In the genomic region with DNA sequence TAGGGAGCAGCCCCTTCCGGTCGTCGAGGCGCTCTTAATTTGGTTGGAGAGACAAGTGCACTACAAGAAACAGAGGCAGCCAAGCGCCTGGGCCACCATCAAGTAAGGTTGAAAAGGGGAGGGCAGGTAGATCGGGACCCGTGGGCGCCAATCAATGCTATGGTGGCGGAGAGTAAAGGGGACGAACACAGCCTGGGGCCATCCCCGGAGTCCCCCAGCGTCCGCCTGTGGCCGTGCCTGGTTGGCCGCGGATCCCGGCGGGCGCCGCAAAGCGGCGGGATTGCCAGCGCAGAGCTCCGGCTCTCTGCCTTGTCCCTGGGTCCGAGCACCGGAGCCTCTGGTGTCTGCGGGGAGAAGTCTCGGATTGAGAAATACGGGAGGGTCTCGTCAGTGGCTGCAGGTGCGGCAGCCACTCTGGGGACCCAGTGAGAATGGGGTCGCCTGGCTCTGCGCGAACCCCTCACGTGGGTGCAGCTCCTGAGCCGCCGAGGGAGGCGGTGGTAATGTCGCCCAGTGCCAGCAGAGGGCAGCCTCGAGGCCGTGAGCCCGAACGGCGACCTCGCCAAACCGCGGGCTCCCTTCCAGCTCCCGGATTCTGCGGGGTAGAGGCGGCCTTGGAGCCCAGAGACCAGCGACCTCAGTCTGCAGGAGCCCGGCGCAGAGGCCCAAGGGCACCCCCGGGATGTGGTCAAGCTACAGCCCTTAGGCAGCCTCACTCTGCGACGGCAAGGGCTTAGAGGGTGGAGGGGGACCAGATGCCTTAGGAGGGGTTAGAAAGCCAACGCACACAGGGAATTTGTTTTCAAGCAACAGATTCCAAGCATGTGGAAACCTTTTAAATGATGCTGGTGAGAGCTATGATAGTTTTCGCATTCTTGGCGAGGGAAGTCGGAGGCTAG, we compare ENCODE assay signal across 9 cellular contexts. TPM values are rescaled to one million over a fixed set of nuclear protein-coding genes. Genes with fewer than 3 reads are reported as not detected.
DNase-seq lines count a peak whose midpoint lies in the region; ATAC-seq, FAIRE-seq and TF ChIP-seq lines count a peak whose summit lies in the region.
"Had no signal": no experiment of that assay in that cellular context is flagged by ENCODE, and none has a peak within 500 bp of the region (broad histone marks: within the 10 kb centered on the region; RNA-seq: fewer than 3 reads in every experiment).

No MANE protein-coding gene starts in this region.

- ATAC-seq in GM21576 (IDR thresholded peaks at IDR 0.05; ENCODE audit: unreplicated experiment), result peak; percentile 85
- no peak for ATAC-seq in GM18520 (IDR thresholded peaks at IDR 0.05; ENCODE audit: unreplicated experiment)

- peaks cover 13% of the 10 kb centered on the region for H3K4me1 ChIP-seq in keratinocyte (ENCODE audit: control insufficient read depth, extremely low read depth, insufficient read depth, low read length)

- peak overlapping the region; percentile 82 for H3K4me2 ChIP-seq in keratinocyte (ENCODE audit: control insufficient read depth, extremely low read depth, insufficient read depth, low read depth, low read length)

- TF ChIP-seq CTCF in WERI-Rb-1 (IDR thresholded peaks at IDR 0.05; ENCODE audit: low read depth, low read length) (peak; percentile 92), bronchial epithelial cell (IDR thresholded peaks at IDR 0.05; ENCODE audit: insufficient read depth, low read length, severe bottlenecking) (peak; percentile 95), keratinocyte (optimal IDR thresholded peaks at IDR 0.05 in 1 of 3, IDR thresholded peaks at IDR 0.05 in 1 of 3, conservative IDR thresholded peaks at IDR 0.05 in 1 of 3; ENCODE audit: extremely low read depth in 1 of 3, insufficient read depth in 2 of 3, low read length in 3 of 3) (peak; percentile 57 to 98 (median 90))

- dilution Hi-C loops in keratinocyte (cut with MboI; ENCODE audit: extremely low pct_ligation_motif_present, low sequenced_read_pairs), result loop anchor here (25.0 kb wide), 1 partner anchor 376 kb away; no protein-coding TSS in a partner anchor

- H3K36me3 ChIP-seq in MG63, result no peaks in the 10 kb centered on the region
- H3K36me3 ChIP-seq in WERI-Rb-1, result no peaks in the 10 kb centered on the region
- no peaks in the 10 kb centered on the region for H3K36me3 ChIP-seq in bronchial epithelial cell (ENCODE audit: control insufficient read depth, insufficient read depth, low read length)
- H3K36me3 ChIP-seq in keratinocyte (ENCODE audit: control insufficient read depth in 2 of 2, extremely low read depth in 1 of 2, insufficient read depth in 2 of 2, low read length in 2 of 2), result no peaks in the 10 kb centered on the region

- H3K9me3 ChIP-seq in MG63 (no peaks in the 10 kb centered on the region; the same call in 1 of the 2 replicates), WERI-Rb-1 (ENCODE audit: severe bottlenecking) (peaks cover 3% of the 10 kb centered on the region), keratinocyte (ENCODE audit: control insufficient read depth, low read depth, low read length) (no peaks in the 10 kb centered on the region)

- peak overlapping the region; percentile 46 for H3K4me3 ChIP-seq in MG63
- peak overlapping the region; percentile 43 for H3K4me3 ChIP-seq in WERI-Rb-1 (ENCODE audit: low read depth, low read length)
- peak overlapping the region; percentile 0 for H3K4me3 ChIP-seq in bronchial epithelial cell (ENCODE audit: low read depth, low read length)
- peak overlapping the region; percentile 29 to 60 (median 54) for H3K4me3 ChIP-seq in keratinocyte (ENCODE audit: control insufficient read depth in 2 of 3, extremely low read depth in 1 of 3, insufficient read depth in 2 of 3, low read depth in 1 of 3, low read length in 3 of 3)

- H3K27ac ChIP-seq in WERI-Rb-1, result peak overlapping the region; percentile 74
- H3K27ac ChIP-seq in keratinocyte (ENCODE audit: control insufficient read depth, insufficient read depth, low read length), result no peak overlapping the region

- no peak for FAIRE-seq in bronchial epithelial cell (lab: Jason Lieb, UNC)
- FAIRE-seq in keratinocyte (lab: Jason Lieb, UNC), result no peak

- no peaks in the 10 kb centered on the region for H3K79me2 ChIP-seq in keratinocyte (ENCODE audit: control insufficient read depth, insufficient read depth, low read length)

- H3K27me3 ChIP-seq in MG63 (no peaks in the 10 kb centered on the region), WERI-Rb-1 (ENCODE audit: insufficient read depth, low read depth, severe bottlenecking) (no peaks in the 10 kb centered on the region), bronchial epithelial cell (ENCODE audit: control insufficient read depth, insufficient read depth, low read length) (peaks cover 42% of the 10 kb centered on the region), keratinocyte (ENCODE audit: control insufficient read depth, extremely low read depth, insufficient read depth, low read length) (peaks cover 57% of the 10 kb centered on the region)

- peak overlapping the region; percentile 83 for H2AFZ ChIP-seq in keratinocyte (ENCODE audit: control insufficient read depth, low read length)

- DNase-seq in DMS79 treated with DMSO at 0.1 percent for 48 hours (lab: John Stamatoyannopoulos, UW) (peak; percentile 42), MG63 (peak; percentile 83), WERI-Rb-1 (peak; percentile 83), bronchial epithelial cell (ENCODE audit: low read depth) (no peak), keratinocyte (ENCODE audit: low read depth, low spot score) (no peak)
- peak; percentile 49 to 61 for DNase-seq in stimulated activated CD4-positive, alpha-beta T cell treated with anti-CD3 and anti-CD28 coated beads, Interleukin-15, amount 100 ng/mL, for 48 hours (ENCODE audit: low read depth in 2 of 2)

- H4K20me1 ChIP-seq in keratinocyte (ENCODE audit: control insufficient read depth, extremely low read depth, insufficient read depth, low read length), result no peaks in the 10 kb centered on the region

- no peak overlapping the region for H3K9ac ChIP-seq in keratinocyte (ENCODE audit: control insufficient read depth, extremely low read depth, insufficient read depth, low read length)

- H3K9me1 ChIP-seq in keratinocyte (ENCODE audit: control insufficient read depth, extremely low read depth, insufficient read depth, low read length), result peaks cover 4% of the 10 kb centered on the region

RNA-seq across cellular contexts. Expression of a gene that starts 10.8 kb away (rescaled TPM):
- total RNA-seq in MG63 (2014; rRNA removed; shearing (Covaris generic); ENCODE audit: low replicate concordance), result not detected in 2 replicates
- 0.26 and 0.51 TPM in 2 replicates for total RNA-seq in bronchial epithelial cell
- polyA plus RNA-seq in keratinocyte, result 0.25 to 0.57 TPM (median 0.26 TPM) in 3 replicates
- polyA plus RNA-seq in keratinocyte (2011; ENCODE audit: low read depth), result 0.09 TPM
- 0.39 and 0.71 TPM in 2 replicates for polyA plus RNA-seq in keratinocyte (2011; cell fraction: cytosol; rRNA removed)
- 0.67 and 1.1 TPM in 2 replicates for polyA plus RNA-seq in keratinocyte (2011; cell fraction: nucleus; rRNA removed)
- 0.46 and 0.62 TPM in 2 replicates for polyA plus RNA-seq in keratinocyte (2012; ENCODE audit: low replicate concordance)
- polyA minus RNA-seq in keratinocyte, result 0.06 to 0.13 TPM in 2 of 3 replicates, not detected in the other
- polyA minus RNA-seq in keratinocyte (2011; cell fraction: cytosol; rRNA and poly(A)+ RNA removed), result 0.77 TPM
- 0.54 and 1.1 TPM in 2 replicates for polyA minus RNA-seq in keratinocyte (2011; cell fraction: nucleus; rRNA and poly(A)+ RNA removed)

RNA-seq across cellular contexts. Expression of a gene that starts 10.9 kb away (rescaled TPM):
- not detected in 2 replicates for total RNA-seq in MG63 (2014; rRNA removed; shearing (Covaris generic); ENCODE audit: low replicate concordance)
- total RNA-seq in bronchial epithelial cell, result under 0.01 and 0.13 TPM in 2 replicates
- 0.38 to 0.95 TPM (median 0.43 TPM) in 3 replicates for polyA plus RNA-seq in keratinocyte
- 0.07 TPM for polyA plus RNA-seq in keratinocyte (2011; ENCODE audit: low read depth)
- 0.70 and 0.74 TPM in 2 replicates for polyA plus RNA-seq in keratinocyte (2011; cell fraction: cytosol; rRNA removed)
- 1.7 and 2.9 TPM in 2 replicates for polyA plus RNA-seq in keratinocyte (2011; cell fraction: nucleus; rRNA removed)
- polyA plus RNA-seq in keratinocyte (2012; ENCODE audit: low replicate concordance), result 0.13 and 0.19 TPM in 2 replicates
- 0.58 to 1.5 TPM (median 0.85 TPM) in 3 replicates for polyA minus RNA-seq in keratinocyte
- 1.2 TPM for polyA minus RNA-seq in keratinocyte (2011; cell fraction: cytosol; rRNA and poly(A)+ RNA removed)
- polyA minus RNA-seq in keratinocyte (2011; cell fraction: nucleus; rRNA and poly(A)+ RNA removed), result 1.4 and 2.7 TPM in 2 replicates
- total RNA-seq: pulmonary artery endothelial cell had no signal

Comparison
In these comparisons a context has a peak if more than half of its experiments do, and no peak if none do; other contexts are left out.
1. DNase-seq: peak in DMS79 treated with DMSO at 0.1 percent for 48 hours (single experiment), MG63 (single experiment), WERI-Rb-1 (single experiment) and stimulated activated CD4-positive, alpha-beta T cell treated with anti-CD3 and anti-CD28 coated beads, Interleukin-15, amount 100 ng/mL, for 48 hours (2 of 2); none in bronchial epithelial cell (single experiment) and keratinocyte (single experiment).
2. H3K4me3 ChIP-seq: peak in every context shown above with its lines; median percentile 54 in keratinocyte; 46 in MG63; 43 in WERI-Rb-1; 0 in bronchial epithelial cell.
3. Peak in every context shown above with its lines, with median percentiles within 50 percentile points of each other: CTCF ChIP-seq.